Comparison of ENCODE assay signal across 8 cellular contexts in the genomic region with DNA sequence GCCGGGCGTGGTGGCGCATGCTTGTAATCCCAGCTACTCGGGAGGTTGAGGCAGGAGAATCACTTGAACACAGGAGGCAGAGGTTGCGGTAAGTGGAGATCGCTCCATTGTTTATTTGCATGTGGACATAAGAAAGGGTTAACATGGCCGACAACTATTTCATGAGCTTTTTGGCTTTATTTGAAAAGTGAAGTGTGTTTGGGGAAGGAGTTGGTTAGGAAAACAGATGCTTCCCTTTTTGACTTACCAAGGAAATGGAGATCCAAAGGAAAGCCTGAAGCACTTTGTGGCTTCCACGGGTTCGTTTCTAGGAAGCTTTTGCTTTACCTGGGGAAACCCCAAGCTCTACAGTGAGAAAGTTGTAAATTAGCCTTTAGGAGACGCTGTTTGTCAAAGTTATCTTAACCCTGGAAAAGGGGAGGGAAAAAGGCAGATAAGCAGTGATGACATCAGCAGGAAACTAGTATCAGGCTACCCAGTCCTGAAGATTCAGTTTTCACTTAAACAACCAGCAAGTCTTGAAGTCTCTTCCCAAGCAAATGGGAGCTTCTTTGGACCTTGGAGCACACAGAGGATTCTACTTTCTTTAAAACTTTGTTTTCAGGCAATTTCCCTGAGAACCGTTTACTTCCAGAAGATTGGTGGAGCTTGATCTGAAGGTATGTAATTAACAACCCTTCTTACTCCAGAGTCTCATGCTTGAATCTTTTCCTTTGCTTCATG. TPM values are rescaled to one million over a fixed set of nuclear protein-coding genes. Genes with fewer than 3 reads are reported as not detected.
A peak's percentile ranks its signal among the peaks of the same experiment; 100 is the strongest.
DNase-seq lines count a peak whose midpoint lies in the region; ATAC-seq and TF ChIP-seq lines count a peak whose summit lies in the region.

A gene with protein sequence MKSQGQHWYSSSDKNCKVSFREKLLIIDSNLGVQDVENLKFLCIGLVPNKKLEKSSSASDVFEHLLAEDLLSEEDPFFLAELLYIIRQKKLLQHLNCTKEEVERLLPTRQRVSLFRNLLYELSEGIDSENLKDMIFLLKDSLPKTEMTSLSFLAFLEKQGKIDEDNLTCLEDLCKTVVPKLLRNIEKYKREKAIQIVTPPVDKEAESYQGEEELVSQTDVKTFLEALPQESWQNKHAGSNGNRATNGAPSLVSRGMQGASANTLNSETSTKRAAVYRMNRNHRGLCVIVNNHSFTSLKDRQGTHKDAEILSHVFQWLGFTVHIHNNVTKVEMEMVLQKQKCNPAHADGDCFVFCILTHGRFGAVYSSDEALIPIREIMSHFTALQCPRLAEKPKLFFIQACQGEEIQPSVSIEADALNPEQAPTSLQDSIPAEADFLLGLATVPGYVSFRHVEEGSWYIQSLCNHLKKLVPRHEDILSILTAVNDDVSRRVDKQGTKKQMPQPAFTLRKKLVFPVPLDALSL (plus strand): TSS at position 492 of the 723 bp plus-strand sequence. CDS start 2,637 bp downstream, outside the sequence.

- no peaks in the 10 kb centered on the region for H3K4me1 ChIP-seq in H9 (ENCODE audit: insufficient read depth, low read length)
- H3K4me1 ChIP-seq in right atrium auricular region, result no peaks in the 10 kb centered on the region
- no peaks in the 10 kb centered on the region for H3K4me1 ChIP-seq in gastrocnemius medialis

- H3K36me3 Mint-ChIP-seq in activated naive CD4-positive, alpha-beta T cell treated with anti-CD3 and anti-CD28 coated beads, Interleukin-2, amount 50 U/mL, for 24 hours, result peaks cover 4% of the 10 kb centered on the region
- H3K36me3 Mint-ChIP-seq in H9 (ENCODE audit: insufficient read depth in 1 of 3, low read depth in 3 of 3), result peaks cover 0 to 9% (median 2%) of the 10 kb centered on the region in 3 experiments; a peak in 4 of 7 replicates
- H3K36me3 Mint-ChIP-seq in activated T-cell treated with anti-CD3 and anti-CD28 coated beads, Interleukin-2, amount 50 U/mL, for 4 hours (ENCODE audit: insufficient read depth), result peaks cover 9% of the 10 kb centered on the region

- H2BK5ac ChIP-seq in H9 (ENCODE audit: insufficient read length, low read length), result no peak within 1 kb of the TSS

- in situ Hi-C loops in gastrocnemius medialis (cut with MboI; ENCODE audit: low sequenced_read_pairs in 4 of 4), result loop anchor here in 2 of 4 donors (10.0 kb wide), 1 partner anchor 278 kb away; no protein-coding TSS in a partner anchor

- no peaks in the 10 kb centered on the region for H4K20me1 ChIP-seq in H9 (ENCODE audit: control insufficient read depth, insufficient read depth, insufficient read length)

- no CpG with 5 or more reads among the region's 11 CpGs for WGBS in H9 (ENCODE audit: extremely low coverage, insufficient read length, low lambda C conversion rate)

- no peaks in the 10 kb centered on the region for H3K23me2 ChIP-seq in H9 (ENCODE audit: insufficient read length, low read depth, low read length, poor library complexity, severe bottlenecking)

- peak within 1 kb of the TSS; percentile 53 for H3T11ph ChIP-seq in H9 (ENCODE audit: low read length)

- peaks cover 8% of the 10 kb centered on the region for H3K9me3 ChIP-seq in H9 (ENCODE audit: control insufficient read depth, low read depth, low read length)
- H3K9me3 ChIP-seq in right atrium auricular region, result no peaks in the 10 kb centered on the region
- no peaks in the 10 kb centered on the region for H3K9me3 ChIP-seq in gastrocnemius medialis

- peak within 1 kb of the TSS; percentile 12 for H3K9ac ChIP-seq in H9 (ENCODE audit: extremely low read depth, insufficient read length, low read length)

- TF ChIP-seq CTCF in H9 (conservative IDR thresholded peaks at IDR 0.05) (peak; percentile 56), LNCAP (IDR thresholded peaks at IDR 0.05) (peak; percentile 27; the same call in 1 of the 2 replicates), right atrium auricular region (IDR thresholded peaks at IDR 0.05) (peak; percentile 14 to 52), gastrocnemius medialis (IDR thresholded peaks at IDR 0.05 in 4 of 5, conservative IDR thresholded peaks at IDR 0.05 in 1 of 5) (peak in 2 of 5 experiments; percentile 16 to 27)

- H4K91ac ChIP-seq in H9 (ENCODE audit: insufficient read length, low read depth, low read length), result no peak within 1 kb of the TSS

- intact Hi-C loops in gastrocnemius medialis (cut with DNase I; ENCODE audit: low total_unique reads), result no loop called here

- H3K4me1 Mint-ChIP-seq in activated naive CD4-positive, alpha-beta T cell treated with anti-CD3 and anti-CD28 coated beads, Interleukin-2, amount 50 U/mL, for 24 hours, result peaks cover 49% of the 10 kb centered on the region
- peaks cover 14% of the 10 kb centered on the region in 2 experiments for H3K4me1 Mint-ChIP-seq in H9
- peaks cover 56% of the 10 kb centered on the region for H3K4me1 Mint-ChIP-seq in activated T-cell treated with anti-CD3 and anti-CD28 coated beads, Interleukin-2, amount 50 U/mL, for 4 hours (ENCODE audit: low read depth)

- no peak within 1 kb of the TSS for H4K5ac ChIP-seq in H9 (ENCODE audit: insufficient read length, low read depth, low read length)

- no peak within 1 kb of the TSS for H3K23ac ChIP-seq in H9 (ENCODE audit: insufficient read length, low read depth, low read length)

- H3K4me3 ChIP-seq in right atrium auricular region, result peak within 1 kb of the TSS; percentile 38 to 52
- H3K4me3 ChIP-seq in gastrocnemius medialis, result peak within 1 kb of the TSS; percentile 31 to 54 (median 36)

- H3K14ac ChIP-seq in H9 (ENCODE audit: insufficient read depth, low read length), result peak within 1 kb of the TSS; percentile 65; the same call in 1 of the 2 replicates

- TF ChIP-seq POLR2A in gastrocnemius medialis (IDR thresholded peaks at IDR 0.05), result peak in 1 of 2 donors; percentile 26

- no peaks in the 10 kb centered on the region for H3K79me2 ChIP-seq in H9 (ENCODE audit: insufficient read depth, low read length)

- peak within 1 kb of the TSS; percentile 83 for H2BK12ac ChIP-seq in H9 (ENCODE audit: insufficient read length, low read depth, low read length)

- peak within 1 kb of the TSS; percentile 34 for H3K27ac ChIP-seq in H9 (ENCODE audit: insufficient read length, low read depth, low read length)
- H3K27ac ChIP-seq in right atrium auricular region, result peak within 1 kb of the TSS; percentile 59 to 60
- H3K27ac ChIP-seq in gastrocnemius medialis, result peak within 1 kb of the TSS in 3 of 4 donors; percentile 50 to 61 (median 54)

- H4K8ac ChIP-seq in H9 (replicated peaks; ENCODE audit: insufficient read length, low read depth, low read length), result no peak within 1 kb of the TSS

- no peak within 1 kb of the TSS for H2BK20ac ChIP-seq in H9 (ENCODE audit: low read depth, low read length, poor library complexity, severe bottlenecking)

- H3K27me3 Mint-ChIP-seq in activated naive CD4-positive, alpha-beta T cell treated with anti-CD3 and anti-CD28 coated beads, Interleukin-2, amount 50 U/mL, for 24 hours, result no peaks in the 10 kb centered on the region
- H3K27me3 Mint-ChIP-seq in H9 (ENCODE audit: low read depth), result no peaks in the 10 kb centered on the region; the same call in 1 of the 2 replicates
- H3K27me3 Mint-ChIP-seq in activated T-cell treated with anti-CD3 and anti-CD28 coated beads, Interleukin-2, amount 50 U/mL, for 4 hours (ENCODE audit: low read depth), result no peaks in the 10 kb centered on the region

- no peak within 1 kb of the TSS for H3K56ac ChIP-seq in H9 (ENCODE audit: insufficient read length, low read depth, low read length)

- no peak for DNase-seq in activated naive CD4-positive, alpha-beta T cell treated with Interleukin-2 at 50 U/mL for 16 hours
- DNase-seq in H9, result peak; percentile 37
- DNase-seq in activated T-cell treated with anti-CD3 and anti-CD28 coated beads, Interleukin-2, amount 50 U/mL, for 4 hours, result no peak
- no peak for DNase-seq in right atrium auricular region (ENCODE audit: low spot score)
- DNase-seq in gastrocnemius medialis, result no peak
- DNase-seq in NCI-H187 treated with DMSO at 0.1 percent for 48 hours (lab: John Stamatoyannopoulos, UW), result no peak

- peak within 1 kb of the TSS; percentile 40; the same call in 1 of the 2 replicates for H3K4ac ChIP-seq in H9 (ENCODE audit: low read depth, low read length)

- H3K18ac ChIP-seq in H9 (ENCODE audit: insufficient read length, low read depth, low read length), result peak within 1 kb of the TSS; percentile 62

- peak within 1 kb of the TSS; percentile 98 for H3K27ac Mint-ChIP-seq in activated naive CD4-positive, alpha-beta T cell treated with anti-CD3 and anti-CD28 coated beads, Interleukin-2, amount 50 U/mL, for 24 hours
- H3K27ac Mint-ChIP-seq in H9, result peak within 1 kb of the TSS; percentile 33 to 95 (median 79); a peak in 3 of 7 replicates

- no peak within 1 kb of the TSS for H2BK15ac ChIP-seq in H9 (ENCODE audit: low read depth, low read length)

- no peaks in the 10 kb centered on the region for H3K36me3 ChIP-seq in right atrium auricular region
- H3K36me3 ChIP-seq in gastrocnemius medialis, result no peaks in the 10 kb centered on the region

- H3K9me3 Mint-ChIP-seq in activated naive CD4-positive, alpha-beta T cell treated with anti-CD3 and anti-CD28 coated beads, Interleukin-2, amount 50 U/mL, for 24 hours, result no peaks in the 10 kb centered on the region
- peaks cover 20% of the 10 kb centered on the region in 2 experiments for H3K9me3 Mint-ChIP-seq in H9
- H3K9me3 Mint-ChIP-seq in activated T-cell treated with anti-CD3 and anti-CD28 coated beads, Interleukin-2, amount 50 U/mL, for 4 hours, result peaks cover 4% of the 10 kb centered on the region

- H3K27me3 ChIP-seq in H9 (ENCODE audit: insufficient read depth, low read length) (no peaks in the 10 kb centered on the region), right atrium auricular region (no peaks in the 10 kb centered on the region), gastrocnemius medialis (no peaks in the 10 kb centered on the region)

- H2BK120ac ChIP-seq in H9 (ENCODE audit: low read depth, low read length, poor library complexity, severe bottlenecking), result peak within 1 kb of the TSS; percentile 69

- H2AK5ac ChIP-seq in H9 (ENCODE audit: insufficient read length, low read length), result no peak within 1 kb of the TSS

- H3K4me2 ChIP-seq in H9 (ENCODE audit: insufficient read depth, insufficient read length, low read length), result peak within 1 kb of the TSS; percentile 29

- ATAC-seq in activated T-cell treated with anti-CD3 and anti-CD28 coated beads, Interleukin-2, amount 50 U/mL, for 4 hours, result peak; percentile 44 to 69
- ATAC-seq in gastrocnemius medialis, result peak in 1 of 2 donors; percentile 31

- peak within 1 kb of the TSS; percentile 11 for H2AFZ ChIP-seq in H9 (ENCODE audit: low read length)

- H3K79me1 ChIP-seq in H9 (ENCODE audit: insufficient read depth, low read depth, low read length, poor library complexity, severe bottlenecking), result no peaks in the 10 kb centered on the region

- peak within 1 kb of the TSS; percentile 99 for H3K4me3 Mint-ChIP-seq in activated naive CD4-positive, alpha-beta T cell treated with anti-CD3 and anti-CD28 coated beads, Interleukin-2, amount 50 U/mL, for 24 hours
- H3K4me3 Mint-ChIP-seq in H9, result peak within 1 kb of the TSS; percentile 47 to 53; a peak in 2 of 5 replicates
- peak within 1 kb of the TSS; percentile 88 for H3K4me3 Mint-ChIP-seq in activated T-cell treated with anti-CD3 and anti-CD28 coated beads, Interleukin-2, amount 50 U/mL, for 4 hours

RNA-seq across cellular contexts. Expression of the gene that starts here (rescaled TPM):
- 2.7 and 3.3 TPM in 2 replicates for total RNA-seq in H9 (2021)
- 1 to 10 TPM; 3.4 to 4.8 (median 4.4) TPM for total RNA-seq in activated T-cell treated with anti-CD3 and anti-CD28 coated beads, Interleukin-2, amount 50 U/mL, for 4 hours
- 1 to 10 TPM; 3.5 to 6.8 TPM for total RNA-seq in right atrium auricular region
- total RNA-seq in gastrocnemius medialis, result 1 to 10 TPM; 2.4 to 7.3 (median 3.6) TPM
